ENCODE assay signal across 12 cellular contexts in the genomic region with DNA sequence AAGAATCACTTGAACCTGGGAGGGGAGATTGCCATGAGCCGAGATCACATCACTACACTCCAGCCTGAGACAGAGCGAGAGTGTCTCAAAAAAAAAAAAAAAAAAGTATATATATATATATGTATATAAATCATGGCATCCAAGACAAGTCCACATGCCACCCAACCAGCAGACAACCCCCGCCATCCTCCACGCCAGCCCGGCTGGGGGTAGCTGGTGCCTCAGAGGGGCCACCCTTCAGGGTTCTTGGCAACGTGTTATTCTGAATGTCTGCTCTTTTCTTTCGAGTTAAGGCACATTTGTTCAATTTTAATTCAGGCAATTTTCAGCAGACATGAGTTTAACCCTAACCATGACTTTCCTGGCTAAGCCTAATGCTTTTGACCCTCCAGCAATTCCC.
"Had no signal": no experiment of that assay in that cellular context is flagged by ENCODE, and none has a peak within 500 bp of the region (broad histone marks: within the 10 kb centered on the region; RNA-seq: fewer than 3 reads in every experiment).

No MANE protein-coding gene starts in this region.

- H3K4me3 ChIP-seq: hepatocyte, lower lobe of right lung, upper lobe of right lung had no signal

- H3K4me2 ChIP-seq: hepatocyte had no signal

- H3K27me3 ChIP-seq: hepatocyte, neutrophil, upper lobe of right lung had no signal

- ATAC-seq: lower lobe of right lung, natural killer cell, upper lobe of right lung had no signal

- DNase-seq: activated B cell treated with CpG ODN at 0.5 μM for 24 hours; activated CD4-positive, alpha-beta memory T cell treated with anti-CD3 and anti-CD28 coated beads for 36 hours; activated CD4-positive, alpha-beta T cell treated with anti-CD3 and anti-CD28 coated beads for 4 hours; amniotic stem cell; lower lobe of right lung; natural killer cell; stimulated activated CD8-positive, alpha-beta memory T cell treated with anti-CD3 and anti-CD28 coated beads, Interleukin-4, amount 100 ng/mL, for 48 hours; stimulated activated naive CD4-positive, alpha-beta T cell; upper lobe of right lung had no signal

- H3K9ac ChIP-seq: parathyroid adenoma had no signal

- H3K9me3 ChIP-seq: lower lobe of right lung, neutrophil, upper lobe of right lung had no signal

- H3K27ac ChIP-seq: hepatocyte, lower lobe of right lung, neutrophil, parathyroid adenoma, upper lobe of right lung had no signal

- H3K4me1 ChIP-seq: lower lobe of right lung, parathyroid adenoma, upper lobe of right lung had no signal

- H2AFZ ChIP-seq: hepatocyte, parathyroid adenoma had no signal
